ENCODE assay signal across 1 cellular context in the genomic region with DNA sequence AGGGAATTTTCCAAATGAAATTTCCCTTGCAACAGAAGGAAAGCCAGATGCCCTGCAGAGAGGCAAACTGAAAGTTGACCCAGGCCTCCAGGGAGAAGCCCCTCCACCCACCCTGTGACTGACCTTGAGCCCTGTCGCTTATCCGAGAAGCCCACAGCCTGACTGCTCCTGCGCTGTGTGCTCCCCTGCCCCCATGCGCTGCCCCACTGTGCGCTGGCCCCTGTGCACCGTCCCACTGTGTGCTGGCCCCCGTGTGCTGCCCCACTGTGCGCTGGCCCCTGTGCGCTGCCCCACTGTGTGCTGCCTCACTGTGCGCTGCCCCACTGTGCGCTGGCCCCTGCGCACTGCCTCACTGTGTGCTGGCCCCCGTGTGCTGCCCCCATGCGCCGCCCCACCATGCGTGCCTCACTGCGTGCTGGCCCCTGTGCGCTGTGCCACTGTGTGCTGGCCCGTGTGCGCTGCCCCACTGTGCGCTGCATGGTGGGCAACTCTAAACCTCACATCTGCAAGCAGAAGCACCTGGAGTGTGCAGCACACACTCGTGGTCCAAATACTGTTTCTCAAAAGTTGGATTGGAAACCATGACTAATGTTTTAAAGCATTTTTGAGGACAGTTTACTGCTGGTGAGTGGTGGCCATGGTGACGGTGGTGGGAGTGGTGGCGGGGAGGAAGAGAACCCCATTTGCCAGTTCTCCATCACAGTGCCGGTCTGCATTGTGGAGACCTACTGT.
TF ChIP-seq lines count a peak whose summit lies in the region.

No MANE protein-coding gene starts in this region.

TF ChIP-seq in SK-N-SH treated with all-trans-retinoic acid at 6 μM for 48 hours, 23 proteins besides CTCF, POLR2A, EP300 and RAD21:
- TF ChIP-seq, protein P1, sequence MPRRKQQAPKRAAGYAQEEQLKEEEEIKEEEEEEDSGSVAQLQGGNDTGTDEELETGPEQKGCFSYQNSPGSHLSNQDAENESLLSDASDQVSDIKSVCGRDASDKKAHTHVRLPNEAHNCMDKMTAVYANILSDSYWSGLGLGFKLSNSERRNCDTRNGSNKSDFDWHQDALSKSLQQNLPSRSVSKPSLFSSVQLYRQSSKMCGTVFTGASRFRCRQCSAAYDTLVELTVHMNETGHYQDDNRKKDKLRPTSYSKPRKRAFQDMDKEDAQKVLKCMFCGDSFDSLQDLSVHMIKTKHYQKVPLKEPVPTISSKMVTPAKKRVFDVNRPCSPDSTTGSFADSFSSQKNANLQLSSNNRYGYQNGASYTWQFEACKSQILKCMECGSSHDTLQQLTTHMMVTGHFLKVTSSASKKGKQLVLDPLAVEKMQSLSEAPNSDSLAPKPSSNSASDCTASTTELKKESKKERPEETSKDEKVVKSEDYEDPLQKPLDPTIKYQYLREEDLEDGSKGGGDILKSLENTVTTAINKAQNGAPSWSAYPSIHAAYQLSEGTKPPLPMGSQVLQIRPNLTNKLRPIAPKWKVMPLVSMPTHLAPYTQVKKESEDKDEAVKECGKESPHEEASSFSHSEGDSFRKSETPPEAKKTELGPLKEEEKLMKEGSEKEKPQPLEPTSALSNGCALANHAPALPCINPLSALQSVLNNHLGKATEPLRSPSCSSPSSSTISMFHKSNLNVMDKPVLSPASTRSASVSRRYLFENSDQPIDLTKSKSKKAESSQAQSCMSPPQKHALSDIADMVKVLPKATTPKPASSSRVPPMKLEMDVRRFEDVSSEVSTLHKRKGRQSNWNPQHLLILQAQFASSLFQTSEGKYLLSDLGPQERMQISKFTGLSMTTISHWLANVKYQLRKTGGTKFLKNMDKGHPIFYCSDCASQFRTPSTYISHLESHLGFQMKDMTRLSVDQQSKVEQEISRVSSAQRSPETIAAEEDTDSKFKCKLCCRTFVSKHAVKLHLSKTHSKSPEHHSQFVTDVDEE (CRISPR knock-in tag; IDR thresholded peaks at IDR 0.05): no peak
- TF ChIP-seq GLIS3 (CRISPR knock-in tag; IDR thresholded peaks at IDR 0.05): no peak
- no peak for TF ChIP-seq ESRRG (CRISPR knock-in tag; IDR thresholded peaks at IDR 0.05)
- TF ChIP-seq OSR1 (CRISPR knock-in tag; IDR thresholded peaks at IDR 0.05): no peak
- TF ChIP-seq BACH2 (CRISPR knock-in tag; IDR thresholded peaks at IDR 0.05; ENCODE audit: borderline replicate concordance): no peak
- no peak for TF ChIP-seq SNAI2 (CRISPR knock-in tag; IDR thresholded peaks at IDR 0.05)
- TF ChIP-seq ZC3H10 (CRISPR knock-in tag; IDR thresholded peaks at IDR 0.05): no peak
- TF ChIP-seq RARB (CRISPR knock-in tag; IDR thresholded peaks at IDR 0.05): no peak
- TF ChIP-seq PPARA (CRISPR knock-in tag; IDR thresholded peaks at IDR 0.05; ENCODE audit: borderline replicate concordance): no peak
- TF ChIP-seq ZNF8 (CRISPR knock-in tag; IDR thresholded peaks at IDR 0.05): no peak
- no peak for TF ChIP-seq TCF4 (CRISPR knock-in tag; IDR thresholded peaks at IDR 0.05; ENCODE audit: borderline replicate concordance)
- TF ChIP-seq, protein P2, sequence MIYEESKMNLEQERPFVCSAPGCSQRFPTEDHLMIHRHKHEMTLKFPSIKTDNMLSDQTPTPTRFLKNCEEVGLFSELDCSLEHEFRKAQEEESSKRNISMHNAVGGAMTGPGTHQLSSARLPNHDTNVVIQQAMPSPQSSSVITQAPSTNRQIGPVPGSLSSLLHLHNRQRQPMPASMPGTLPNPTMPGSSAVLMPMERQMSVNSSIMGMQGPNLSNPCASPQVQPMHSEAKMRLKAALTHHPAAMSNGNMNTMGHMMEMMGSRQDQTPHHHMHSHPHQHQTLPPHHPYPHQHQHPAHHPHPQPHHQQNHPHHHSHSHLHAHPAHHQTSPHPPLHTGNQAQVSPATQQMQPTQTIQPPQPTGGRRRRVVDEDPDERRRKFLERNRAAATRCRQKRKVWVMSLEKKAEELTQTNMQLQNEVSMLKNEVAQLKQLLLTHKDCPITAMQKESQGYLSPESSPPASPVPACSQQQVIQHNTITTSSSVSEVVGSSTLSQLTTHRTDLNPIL (CRISPR knock-in tag; IDR thresholded peaks at IDR 0.05; ENCODE audit: low read depth): no peak
- TF ChIP-seq, protein P3, sequence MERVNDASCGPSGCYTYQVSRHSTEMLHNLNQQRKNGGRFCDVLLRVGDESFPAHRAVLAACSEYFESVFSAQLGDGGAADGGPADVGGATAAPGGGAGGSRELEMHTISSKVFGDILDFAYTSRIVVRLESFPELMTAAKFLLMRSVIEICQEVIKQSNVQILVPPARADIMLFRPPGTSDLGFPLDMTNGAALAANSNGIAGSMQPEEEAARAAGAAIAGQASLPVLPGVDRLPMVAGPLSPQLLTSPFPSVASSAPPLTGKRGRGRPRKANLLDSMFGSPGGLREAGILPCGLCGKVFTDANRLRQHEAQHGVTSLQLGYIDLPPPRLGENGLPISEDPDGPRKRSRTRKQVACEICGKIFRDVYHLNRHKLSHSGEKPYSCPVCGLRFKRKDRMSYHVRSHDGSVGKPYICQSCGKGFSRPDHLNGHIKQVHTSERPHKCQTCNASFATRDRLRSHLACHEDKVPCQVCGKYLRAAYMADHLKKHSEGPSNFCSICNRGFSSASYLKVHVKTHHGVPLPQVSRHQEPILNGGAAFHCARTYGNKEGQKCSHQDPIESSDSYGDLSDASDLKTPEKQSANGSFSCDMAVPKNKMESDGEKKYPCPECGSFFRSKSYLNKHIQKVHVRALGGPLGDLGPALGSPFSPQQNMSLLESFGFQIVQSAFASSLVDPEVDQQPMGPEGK (CRISPR knock-in tag; IDR thresholded peaks at IDR 0.05; ENCODE audit: borderline replicate concordance): no peak
- no peak for TF ChIP-seq ZNF70 (CRISPR knock-in tag; IDR thresholded peaks at IDR 0.05)
- TF ChIP-seq ZNF565 (CRISPR knock-in tag; conservative IDR thresholded peaks at IDR 0.05; ENCODE audit: low read depth): no peak
- TF ChIP-seq TOX (CRISPR knock-in tag; IDR thresholded peaks at IDR 0.05; ENCODE audit: borderline replicate concordance): no peak
- TF ChIP-seq CSDC2 (CRISPR knock-in tag; IDR thresholded peaks at IDR 0.05): no peak
- TF ChIP-seq ARNTL (CRISPR knock-in tag; IDR thresholded peaks at IDR 0.05; ENCODE audit: borderline replicate concordance, low read depth): no peak
- TF ChIP-seq ISL1 (CRISPR knock-in tag; IDR thresholded peaks at IDR 0.05): no peak
